9 cellular contexts compared by ENCODE assay signal in genomic region chr1:15803380-15803779, GRCh38. TPM values are rescaled to one million over a fixed set of nuclear protein-coding genes. Genes with fewer than 3 reads are reported as not detected.
DNase-seq lines count a peak whose midpoint lies in the region; ATAC-seq, FAIRE-seq and TF ChIP-seq lines count a peak whose summit lies in the region.
"Had no signal": no experiment of that assay in that cellular context is flagged by ENCODE, and none has a peak within 500 bp of the region (broad histone marks: within the 10 kb centered on the region; RNA-seq: fewer than 3 reads in every experiment).

No MANE protein-coding gene starts in this region.

- no peaks in the 10 kb centered on the region for H3K36me3 Mint-ChIP-seq in nephron (ENCODE audit: low read depth)

- POLR2A ChIA-PET in SK-N-SH (lab: Yijun Ruan, JAX) = no interaction called here
- POLR2A ChIA-PET in GM12878 (lab: Charles Lee) = interaction anchor here (0.6 kb wide), 1 partner anchor 230 kb away, joined by 5 read pairs; no protein-coding TSS in a partner anchor

- H4K20me1 ChIP-seq in SK-N-SH (ENCODE audit: insufficient read depth) = no peaks in the 10 kb centered on the region
- no peaks in the 10 kb centered on the region for H4K20me1 ChIP-seq in GM12878 (ENCODE audit: control insufficient read depth, insufficient read depth)

- TF ChIP-seq CTCF in SK-N-SH (IDR thresholded peaks at IDR 0.05) (peak; percentile 58), GM12878 (IDR thresholded peaks at IDR 0.05 in 2 of 3, conservative IDR thresholded peaks at IDR 0.05 in 1 of 3; ENCODE audit: control insufficient read depth in 2 of 3, extremely low read depth in 1 of 3, insufficient read depth in 1 of 3, low read depth in 3 of 3, low read length in 3 of 3) (peak; percentile 39 to 53 (median 47)), nephron (IDR thresholded peaks at IDR 0.05; ENCODE audit: unreplicated experiment in 3 of 3) (peak; percentile 45 to 49 (median 49)), left lung (IDR thresholded peaks at IDR 0.05) (no peak), colonic mucosa (IDR thresholded peaks at IDR 0.05) (no peak)

- H2AFZ ChIP-seq in SK-N-SH (ENCODE audit: low read depth) = no peak overlapping the region
- H2AFZ ChIP-seq in GM12878 (ENCODE audit: control insufficient read depth, low read depth, low read length) = no peak overlapping the region

- TF ChIP-seq RAD21 in SK-N-SH (IDR thresholded peaks at IDR 0.05; ENCODE audit: low read length) = peak; percentile 65
- peak; percentile 63 for TF ChIP-seq RAD21 in GM12878 (IDR thresholded peaks at IDR 0.05; ENCODE audit: insufficient read depth, low read depth, low read length)

- no peaks in the 10 kb centered on the region for H3K9me2 ChIP-seq in SK-N-SH

- no peak for TF ChIP-seq POLR2A in GM12878 (IDR thresholded peaks at IDR 0.05; ENCODE audit: low read depth, low read length)

- no peaks in the 10 kb centered on the region for H3K9me3 Mint-ChIP-seq in nephron

- ATAC-seq in SK-N-SH treated with all-trans-retinoic acid at 6 μM for 48 hours (no peak), GM12878 (peak; percentile 76), HG02642 (IDR thresholded peaks at IDR 0.05; ENCODE audit: poor library complexity, unreplicated experiment) (no peak), left lung (no peak)

- intact Hi-C loops in GM12878 (cut with micrococcal nuclease; ENCODE audit: unreplicated experiment) = loop anchor here (2.0 to 5.0 kb wide), 2 partner anchors 204 to 229 kb away; no protein-coding TSS in a partner anchor
- intact Hi-C loops in left lung (cut with DNase I) = no loop called here
- intact Hi-C loops in colonic mucosa (cut with DNase I) = no loop called here

- 78% methylated on average over 4 of the region's 4 CpGs for WGBS in SK-N-SH (ENCODE audit: low lambda C conversion rate)
- WGBS in GM12878 (ENCODE audit: insufficient coverage, insufficient replicate concordance, low lambda C conversion rate, missing lambda C conversion rate) = 7% methylated on average over 4 of the region's 4 CpGs

- H3K27me3 ChIP-seq in SK-N-SH (ENCODE audit: insufficient read depth) (no peaks in the 10 kb centered on the region), GM12878 (replicated peaks in 1 of 2; ENCODE audit: control insufficient read depth in 2 of 2, insufficient read depth in 2 of 2, low read length in 1 of 2) (no peaks in the 10 kb centered on the region), left lung (peaks cover 0 to 4% of the 10 kb centered on the region in 2 donors), colonic mucosa (no peaks in the 10 kb centered on the region)

- no TSS peak for BruUV-seq in GM12878 (replicated peaks; lab: Mats Ljungman, UMichigan)

- H3K27ac ChIP-seq in SK-N-SH (ENCODE audit: low read depth in 2 of 2, low read length in 1 of 2) (no peak overlapping the region), GM12878 (ENCODE audit: control insufficient read depth, insufficient read depth) (no peak overlapping the region), left lung (no peak overlapping the region), colonic mucosa (no peak overlapping the region)

- H3K4me2 ChIP-seq in SK-N-SH (no peak overlapping the region), GM12878 (ENCODE audit: control insufficient read depth, insufficient read depth) (no peak overlapping the region)

- no peak overlapping the region for H3K4me3 Mint-ChIP-seq in nephron

- peaks cover 16% of the 10 kb centered on the region for H3K27me3 Mint-ChIP-seq in nephron (ENCODE audit: low read depth)

- H3K9me3 ChIP-seq in SK-N-SH (no peaks in the 10 kb centered on the region), GM12878 (replicated peaks; ENCODE audit: control insufficient read depth, insufficient read depth, low read length) (no peaks in the 10 kb centered on the region), left lung (no peaks in the 10 kb centered on the region), colonic mucosa (no peaks in the 10 kb centered on the region)

- H3K4me1 Mint-ChIP-seq in nephron = peaks cover 20% of the 10 kb centered on the region

- H3K79me2 ChIP-seq in SK-N-SH (ENCODE audit: insufficient read depth) (no peaks in the 10 kb centered on the region), GM12878 (ENCODE audit: control insufficient read depth, insufficient read depth, low read length) (no peaks in the 10 kb centered on the region)

- peaks cover 19 to 29% of the 10 kb centered on the region in 2 experiments; a peak in 3 of 4 replicates for H3K4me1 ChIP-seq in SK-N-SH (ENCODE audit: control insufficient read depth in 1 of 2, insufficient read depth in 2 of 2, low read depth in 1 of 2, low read length in 1 of 2)
- no peaks in the 10 kb centered on the region for H3K4me1 ChIP-seq in GM12878 (ENCODE audit: control insufficient read depth, insufficient read depth, low read length)
- peaks cover 23% of the 10 kb centered on the region in 2 donors for H3K4me1 ChIP-seq in left lung
- H3K4me1 ChIP-seq in colonic mucosa = peaks cover 6% of the 10 kb centered on the region

- H3F3A ChIP-seq in SK-N-SH (replicated peaks; ENCODE audit: insufficient read depth) = peaks cover 39% of the 10 kb centered on the region

- H3K36me3 ChIP-seq in SK-N-SH (replicated peaks in 1 of 2; ENCODE audit: control insufficient read depth in 1 of 2, insufficient read depth in 2 of 2, low read length in 1 of 2) = no peaks in the 10 kb centered on the region
- H3K36me3 ChIP-seq in GM12878 (ENCODE audit: control insufficient read depth in 2 of 2, insufficient read depth in 2 of 2, low read length in 1 of 2) = no peaks in the 10 kb centered on the region
- H3K36me3 ChIP-seq in left lung = no peaks in the 10 kb centered on the region
- H3K36me3 ChIP-seq in colonic mucosa = no peaks in the 10 kb centered on the region

- peak overlapping the region in 1 of 3 experiments; percentile 83 for H3K27ac Mint-ChIP-seq in nephron

- H3K9ac ChIP-seq in SK-N-SH (no peak overlapping the region), GM12878 (ENCODE audit: control insufficient read depth, insufficient read depth, low read length) (no peak overlapping the region), colonic mucosa (ENCODE audit: low read depth in 2 of 2, low read length in 2 of 2) (no peak overlapping the region)

- no peak overlapping the region for H3K4me3 ChIP-seq in SK-N-SH (ENCODE audit: low read depth in 2 of 2, low read length in 1 of 2)
- no peak overlapping the region for H3K4me3 ChIP-seq in GM12878
- H3K4me3 ChIP-seq in left lung = no peak overlapping the region
- H3K4me3 ChIP-seq in colonic mucosa = no peak overlapping the region

- peak; percentile 45 for DNase-seq in SK-N-SH
- peak; percentile 36 for DNase-seq in NCI-H146 (lab: John Stamatoyannopoulos, UW)
- no peak for DNase-seq in GM12878 (ENCODE audit: low read depth, low spot score)
- DNase-seq in left lung = no peak
- no peak for DNase-seq in colonic mucosa

- in situ Hi-C loops in GM12878 (cut with MboI) = no loop called here

- RAD21 ChIA-PET in GM12878 (lab: Charles Lee; ENCODE audit: unreplicated experiment) = interaction anchor here (0.7 to 2.6 kb wide), 6 partner anchors 11 to 204 kb away, joined by 3 to 10 read pairs (median 6); no protein-coding TSS in a partner anchor

- SMC1A ChIA-PET in GM12878 (lab: Charles Lee; ENCODE audit: uncharacterized antibody, unreplicated experiment) = interaction anchor here (0.8 to 2.2 kb wide), 3 partner anchors 9 to 171 kb away, joined by 3 to 5 read pairs (median 4); no protein-coding TSS in a partner anchor

- CTCF ChIA-PET in SK-N-SH (lab: Yijun Ruan, JAX) (interaction anchor here (0.6 to 7.3 kb wide), 15 partner anchors 8 to 266 kb away, joined by 3 to 58 read pairs (median 3); no protein-coding TSS in a partner anchor), GM12878 (lab: Yijun Ruan, JAX) (interaction anchor here (0.6 to 2.8 kb wide), 22 partner anchors 8 to 747 kb away, joined by 3 to 17 read pairs (median 4); no protein-coding TSS in a partner anchor)

- no peak for FAIRE-seq in GM12878 (lab: Jason Lieb, UNC)
- FAIRE-seq: islet of Langerhans had no signal

- TF ChIP-seq EP300 in SK-N-SH (IDR thresholded peaks at IDR 0.05; ENCODE audit: borderline replicate concordance in 1 of 2, low read depth in 1 of 2, low read length in 1 of 2) = no peak
- TF ChIP-seq EP300 in GM12878 (IDR thresholded peaks at IDR 0.05; ENCODE audit: borderline replicate concordance in 1 of 2, control insufficient read depth in 1 of 2, low read depth in 2 of 2, low read length in 2 of 2) = no peak

RNA-seq across cellular contexts. Expression of gene UQCRHL, which starts 4.1 kb away (rescaled TPM):
- 2.8 and 4.1 TPM in 2 replicates for polyA plus RNA-seq in SK-N-SH (2012; rRNA removed)
- polyA plus RNA-seq in SK-N-SH (2012; cell fraction: cytosol; rRNA removed) = 4.1 and 9.7 TPM in 2 replicates
- 1.8 and 2.6 TPM in 2 replicates for polyA plus RNA-seq in SK-N-SH (2012; cell fraction: nucleus; rRNA removed)
- 0.49 and 0.84 TPM in 2 replicates for total RNA-seq in GM12878 (2013; cell fraction: nucleolus; rRNA removed)
- total RNA-seq in GM12878 (2014; rRNA removed) = 7.7 and 9.8 TPM in 2 replicates
- 5.9 TPM in 2 replicates for total RNA-seq in GM12878 (2014; rRNA removed; fragmentation: Illumina TruSeq; extraction: Trizol)
- total RNA-seq in GM12878 (2021) = 1.4 and 2.0 TPM in 2 replicates
- 3.0 TPM for polyA plus RNA-seq in GM12878 (2011; ENCODE audit: low read depth)
- polyA plus RNA-seq in GM12878 (2011; rRNA removed) = 17.3 and 49.9 TPM in 2 replicates
- 3.8 and 3.9 TPM in 2 replicates for polyA plus RNA-seq in GM12878 (2011; cell fraction: cytosol; rRNA removed)
- polyA plus RNA-seq in GM12878 (2011; cell fraction: nucleus; rRNA removed) = 1.8 and 1.9 TPM in 2 replicates
- polyA plus RNA-seq in GM12878 (2012) = 4.4 and 6.2 TPM in 2 replicates
- polyA plus RNA-seq in GM12878 (2014; fragmentation: Illumina TruSeq; extraction: Trizol) = 3.3 and 5.4 TPM in 2 replicates
- 1 to 10 TPM; 6.7 to 7.5 TPM for polyA plus RNA-seq in GM12878 (2014; fragmentation: Nextera tagmentation; extraction: Ambion mirVana)
- 5.6 and 9.5 TPM in 2 replicates for polyA plus RNA-seq in GM12878 (2014; rRNA removed)
- polyA plus RNA-seq in GM12878 (2016; fragmentation: Nextera tagmentation; extraction: Ambion mirVana) = 1 to 10 TPM; 1.9 to 2.3 TPM
- polyA minus RNA-seq in GM12878 (2011; rRNA and poly(A)+ RNA removed) = 1.2 and 1.3 TPM in 2 replicates
- polyA minus RNA-seq in GM12878 (2011; cell fraction: cytosol; rRNA and poly(A)+ RNA removed) = 3.8 and 4.1 TPM in 2 replicates
- 0.12 and 0.19 TPM in 2 replicates for polyA minus RNA-seq in GM12878 (2011; cell fraction: nucleus; rRNA and poly(A)+ RNA removed)
- 1 to 10 TPM; 1.2 TPM for total RNA-seq in left lung
- total RNA-seq in colonic mucosa = 1 to 10 TPM; 2.4 to 3.2 TPM

RNA-seq across cellular contexts. Expression of gene SPEN, which starts 44.1 kb away (rescaled TPM):
- polyA plus RNA-seq in SK-N-SH (2012; rRNA removed) (3.2 and 6.1 TPM in 2 replicates), GM12878 (2011; rRNA removed) (6.1 and 6.7 TPM in 2 replicates), GM12878 (2014; fragmentation: Illumina TruSeq; extraction: Trizol) (45.0 and 58.7 TPM in 2 replicates), GM12878 (2014; fragmentation: Nextera tagmentation; extraction: Ambion mirVana) (10 to 100 TPM in 1 of 2 experiments, 1 to 10 TPM in 1; 5.2 to 12.9 TPM), GM12878 (2014; rRNA removed) (28.4 and 34.9 TPM in 2 replicates), GM12878 (2016; fragmentation: Nextera tagmentation; extraction: Ambion mirVana) (10 to 100 TPM; 21.3 to 36.2 TPM)
- polyA plus RNA-seq in SK-N-SH (2012; cell fraction: cytosol; rRNA removed) = 2.9 and 4.3 TPM in 2 replicates
- 24.6 and 35.8 TPM in 2 replicates for polyA plus RNA-seq in SK-N-SH (2012; cell fraction: nucleus; rRNA removed)
- total RNA-seq in GM12878 (2013; cell fraction: nucleolus; rRNA removed) = 170 and 175 TPM in 2 replicates
- total RNA-seq in GM12878 (2014; rRNA removed) (18.9 and 20.9 TPM in 2 replicates), GM12878 (2014; rRNA removed; fragmentation: Illumina TruSeq; extraction: Trizol) (16.5 and 18.2 TPM in 2 replicates), GM12878 (2021) (57.5 and 58.7 TPM in 2 replicates), left lung (10 to 100 TPM; 37.2 to 54.1 TPM), colonic mucosa (10 to 100 TPM; 40.9 to 42.5 TPM)
- 13.6 TPM for polyA plus RNA-seq in GM12878 (2011; ENCODE audit: low read depth)
- 8.3 and 12.2 TPM in 2 replicates for polyA plus RNA-seq in GM12878 (2011; cell fraction: cytosol; rRNA removed)
- 27.8 and 41.7 TPM in 2 replicates for polyA plus RNA-seq in GM12878 (2011; cell fraction: nucleus; rRNA removed)
- 34.0 and 40.1 TPM in 2 replicates for polyA plus RNA-seq in GM12878 (2012)
- 29.4 and 33.6 TPM in 2 replicates for polyA minus RNA-seq in GM12878 (2011; rRNA and poly(A)+ RNA removed)
- 21.8 and 24.4 TPM in 2 replicates for polyA minus RNA-seq in GM12878 (2011; cell fraction: cytosol; rRNA and poly(A)+ RNA removed)
- 18.4 and 37.1 TPM in 2 replicates for polyA minus RNA-seq in GM12878 (2011; cell fraction: nucleus; rRNA and poly(A)+ RNA removed)

RNA-seq across cellular contexts. Expression of gene FBLIM1, which starts 44.8 kb away (rescaled TPM):
- polyA plus RNA-seq in SK-N-SH (2012; rRNA removed) (89.8 and 93.8 TPM in 2 replicates), GM12878 (2011; rRNA removed) (0.03 TPM in 1 of 2 replicates, not detected in the other), GM12878 (2014; fragmentation: Illumina TruSeq; extraction: Trizol) (not detected in 2 replicates), GM12878 (2014; fragmentation: Nextera tagmentation; extraction: Ambion mirVana) (not detected), GM12878 (2014; rRNA removed) (not detected in 2 replicates), GM12878 (2016; fragmentation: Nextera tagmentation; extraction: Ambion mirVana) (not detected)
- polyA plus RNA-seq in SK-N-SH (2012; cell fraction: cytosol; rRNA removed) = 46.9 and 61.8 TPM in 2 replicates
- 155 and 177 TPM in 2 replicates for polyA plus RNA-seq in SK-N-SH (2012; cell fraction: nucleus; rRNA removed)
- total RNA-seq in GM12878 (2013; cell fraction: nucleolus; rRNA removed) = not detected in 2 replicates
- total RNA-seq in GM12878 (2014; rRNA removed) (not detected in 2 replicates), GM12878 (2014; rRNA removed; fragmentation: Illumina TruSeq; extraction: Trizol) (not detected in 2 replicates), GM12878 (2021) (0.13 and 0.53 TPM in 2 replicates), left lung (10 to 100 TPM; 52.3 to 57.1 TPM), colonic mucosa (100 to 1,000 TPM; 167 to 213 TPM)
- polyA plus RNA-seq in GM12878 (2011; ENCODE audit: low read depth) = not detected
- polyA plus RNA-seq in GM12878 (2011; cell fraction: cytosol; rRNA removed) = 0.03 TPM in 1 of 2 replicates, not detected in the other
- polyA plus RNA-seq in GM12878 (2011; cell fraction: nucleus; rRNA removed) = not detected in 2 replicates
- not detected in 2 replicates for polyA plus RNA-seq in GM12878 (2012)
- polyA minus RNA-seq in GM12878 (2011; rRNA and poly(A)+ RNA removed) = not detected in 2 replicates
- polyA minus RNA-seq in GM12878 (2011; cell fraction: cytosol; rRNA and poly(A)+ RNA removed) = not detected in 2 replicates
- polyA minus RNA-seq in GM12878 (2011; cell fraction: nucleus; rRNA and poly(A)+ RNA removed) = not detected in 2 replicates

Comparison
In these comparisons a context has a peak if more than half of its experiments do, and no peak if none do; other contexts are left out.
1. DNase-seq: peak in SK-N-SH (single experiment) and NCI-H146 (single experiment); none in GM12878 (single experiment), left lung (0 of 2) and colonic mucosa (single experiment).
2. CTCF ChIP-seq: peak in SK-N-SH (single experiment), GM12878 (3 of 3) and nephron (3 of 3); none in left lung (0 of 2) and colonic mucosa (single experiment).
3. RNA of gene FBLIM1, which starts 44.8 kb away (total RNA-seq): 167 to 213 TPM in colonic mucosa and 52.3 to 57.1 TPM in left lung; 0.13 to 0.53 TPM in GM12878; every median in the first group is over 10 times any median in the second.
4. Of the 26 proteins assayed by ChIP-seq in both GM12878 and SK-N-SH: peak only in GM12878: none; only in SK-N-SH: none; in both: CTCF, RAD21 and SMC3; in neither: 23.